16 cellular contexts compared by ENCODE assay signal in genomic region chr11:11988862-11989261, GRCh38. TPM values are rescaled to one million over a fixed set of nuclear protein-coding genes. Genes with fewer than 3 reads are reported as not detected.
DNase-seq lines count a peak whose midpoint lies in the region; ATAC-seq, FAIRE-seq and TF ChIP-seq lines count a peak whose summit lies in the region.
"Had no signal": no experiment of that assay in that cellular context is flagged by ENCODE, and none has a peak within 500 bp of the region (broad histone marks: within the 10 kb centered on the region; RNA-seq: fewer than 3 reads in every experiment).

No MANE protein-coding gene starts in this region.

- H3K4me2 ChIP-seq in K562 (ENCODE audit: insufficient read depth, low read length), result no peak overlapping the region

- in situ Hi-C loops in K562 (cut with MboI), result no loop called here

- H3K4me1 Mint-ChIP-seq in glutamatergic neuron (ENCODE audit: low read depth, unreplicated experiment), result peaks cover 14% of the 10 kb centered on the region
- H3K4me1 Mint-ChIP-seq in type B pancreatic cell (ENCODE audit: unreplicated experiment), result peaks cover 26% of the 10 kb centered on the region
- H3K4me1 Mint-ChIP-seq in Calu3 (ENCODE audit: low read depth, unreplicated experiment), result peaks cover 16% of the 10 kb centered on the region

- H3K27ac ChIP-seq in cardiac muscle cell, result no peak overlapping the region
- no peak overlapping the region for H3K27ac ChIP-seq in K562 (ENCODE audit: extremely low read depth, low read depth, low read length)
- peak overlapping the region in 1 of 8 donors; percentile 33 for H3K27ac ChIP-seq in spleen

- no peaks in the 10 kb centered on the region for H4K20me1 ChIP-seq in K562 (replicated peaks; ENCODE audit: control insufficient read depth, insufficient read depth, low read length)

- no peak for TF ChIP-seq RAD21 in K562 (CRISPR knock-in tag; conservative IDR thresholded peaks at IDR 0.05 in 1 of 2, IDR thresholded peaks at IDR 0.05 in 1 of 2)

- TF ChIP-seq CTCF in cardiac muscle cell (IDR thresholded peaks at IDR 0.05; ENCODE audit: low read depth, low read length) (peak; percentile 20), K562 (IDR thresholded peaks at IDR 0.05 in 2 of 3, conservative IDR thresholded peaks at IDR 0.05 in 1 of 3; ENCODE audit: insufficient read depth in 2 of 3, low read depth in 1 of 3, low read length in 3 of 3) (no peak), glutamatergic neuron (IDR thresholded peaks at IDR 0.05; ENCODE audit: partially characterized antibody, unreplicated experiment) (peak; percentile 44), type B pancreatic cell (conservative IDR thresholded peaks at IDR 0.05) (peak; percentile 55), omental fat pad (IDR thresholded peaks at IDR 0.05) (no peak), Calu3 (IDR thresholded peaks at IDR 0.05; ENCODE audit: unreplicated experiment) (no peak), spleen (IDR thresholded peaks at IDR 0.05 in 8 of 11, conservative IDR thresholded peaks at IDR 0.05 in 3 of 11) (no peak)

- H3K27me3 ChIP-seq in cardiac muscle cell (no peaks in the 10 kb centered on the region), K562 (ENCODE audit: control insufficient read depth in 2 of 2, insufficient read depth in 2 of 2, low read length in 2 of 2) (peaks cover 4 to 22% of the 10 kb centered on the region in 2 experiments; a peak in 3 of 5 replicates), spleen (replicated peaks in 1 of 7) (peaks cover 0 to under 1% (median 0%) of the 10 kb centered on the region in 7 donors)

- no peak for FAIRE-seq in K562 (lab: Jason Lieb, UNC)

- POLR2A ChIA-PET in K562 (lab: Yijun Ruan, JAX), result no interaction called here

- WGBS in K562 (ENCODE audit: insufficient coverage, low coverage, missing lambda C conversion rate), result 30% methylated on average over 3 of the region's 3 CpGs
- WGBS in spleen, 5 donors, result 78 to 98% (median 95%) methylated on average over 2 to 3 of the region's 3 CpGs

- H3K36me3 ChIP-seq in cardiac muscle cell, result no peaks in the 10 kb centered on the region
- H3K36me3 ChIP-seq in K562 (ENCODE audit: control insufficient read depth, insufficient read depth, low read length), result no peaks in the 10 kb centered on the region
- H3K36me3 ChIP-seq in spleen, result no peaks in the 10 kb centered on the region

- H3K4me3 ChIP-seq in cardiac muscle cell (no peak overlapping the region), K562 (no peak overlapping the region), spleen (no peak overlapping the region)
- H3K4me3 ChIP-seq: skin epidermis had no signal

- intact Hi-C loops in cardiac septum (cut with DNase I), result no loop called here
- intact Hi-C loops in K562 (cut with micrococcal nuclease), result no loop called here
- intact Hi-C loops in Calu3 (cut with micrococcal nuclease; ENCODE audit: unreplicated experiment), result no loop called here
- intact Hi-C loops in spleen (cut with DNase I; ENCODE audit: low total_unique reads), result no loop called here

- TF ChIP-seq POLR2A in K562 (conservative IDR thresholded peaks at IDR 0.05) (no peak), spleen (IDR thresholded peaks at IDR 0.05) (no peak)

- peak; percentile 30; the same call in 1 of the 3 replicates for ATAC-seq in K562
- no peak for ATAC-seq in omental fat pad (ENCODE audit: low FRiP score)
- ATAC-seq: activated T-cell treated with anti-CD3 and anti-CD28 coated beads, Interleukin-2, amount 50 U/mL, for 72 hours had no signal

- BruUV-seq in K562 (replicated peaks; lab: Mats Ljungman, UMichigan) (no TSS peak), Calu3 (replicated peaks; lab: Mats Ljungman, UMichigan) (no TSS peak)

- DNase-seq in cardiac muscle cell (ENCODE audit: low read depth in 1 of 2, low spot score in 1 of 2) (peak in 1 of 2 donors; percentile 62), cardiac septum (ENCODE audit: low spot score) (no peak), K562 (ENCODE audit: extremely low read depth in 1 of 4, low spot score in 3 of 4) (no peak), glutamatergic neuron (no peak), type B pancreatic cell (ENCODE audit: extremely low spot score, unreplicated experiment) (peak; percentile 16), omental fat pad (ENCODE audit: low spot score) (no peak), Calu3 (no peak), spleen (no peak)
- DNase-seq: activated CD4-positive, alpha-beta T cell treated with anti-CD3 and anti-CD28 coated beads for 4 hours; activated T-cell treated with anti-CD3 and anti-CD28 coated beads, Interleukin-2, amount 50 U/mL, for 72 hours; erythroblast; NCI-H446 treated with DMSO at 0.1 percent for 48 hours; T-helper 1 cell had no signal

- H3K4me3 Mint-ChIP-seq in glutamatergic neuron (ENCODE audit: unreplicated experiment) (no peak overlapping the region), type B pancreatic cell (no peak overlapping the region), Calu3 (ENCODE audit: low read depth, unreplicated experiment) (no peak overlapping the region)
- H3K4me3 Mint-ChIP-seq: activated T-cell treated with anti-CD3 and anti-CD28 coated beads, Interleukin-2, amount 50 U/mL, for 72 hours; brain had no signal

- H3K27me3 Mint-ChIP-seq in glutamatergic neuron (ENCODE audit: unreplicated experiment) (peaks cover 3% of the 10 kb centered on the region), type B pancreatic cell (no peaks in the 10 kb centered on the region), Calu3 (ENCODE audit: unreplicated experiment) (no peaks in the 10 kb centered on the region)
- H3K27me3 Mint-ChIP-seq: brain had no signal

- CTCF ChIA-PET in K562 (lab: Yijun Ruan, JAX; ENCODE audit: low intra/inter-chr PET ratio), result no interaction called here
- CTCF ChIA-PET in Calu3 (lab: Charles Lee), result no interaction called here

- H3K9me3 Mint-ChIP-seq in glutamatergic neuron (ENCODE audit: unreplicated experiment), result peaks cover 2% of the 10 kb centered on the region
- H3K9me3 Mint-ChIP-seq in type B pancreatic cell, result no peaks in the 10 kb centered on the region
- no peaks in the 10 kb centered on the region for H3K9me3 Mint-ChIP-seq in Calu3 (ENCODE audit: low read depth, unreplicated experiment)
- H3K9me3 Mint-ChIP-seq: activated T-cell treated with anti-CD3 and anti-CD28 coated beads, Interleukin-2, amount 50 U/mL, for 72 hours had no signal

- no peak for TF ChIP-seq EP300 in K562 (IDR thresholded peaks at IDR 0.05; ENCODE audit: low read length)

- no peak overlapping the region for H3K9ac ChIP-seq in K562 (ENCODE audit: insufficient read depth in 1 of 2, low read depth in 2 of 2, low read length in 2 of 2)

- H3K79me2 ChIP-seq in K562 (ENCODE audit: control insufficient read depth, insufficient read depth, low read length), result no peaks in the 10 kb centered on the region

- no peak overlapping the region for H2AFZ ChIP-seq in K562 (ENCODE audit: low read depth, low read length)

- H3K27ac Mint-ChIP-seq in glutamatergic neuron (ENCODE audit: unreplicated experiment) (no peak overlapping the region), type B pancreatic cell (no peak overlapping the region), Calu3 (ENCODE audit: unreplicated experiment) (no peak overlapping the region)
- H3K27ac Mint-ChIP-seq: activated T-cell treated with anti-CD3 and anti-CD28 coated beads, Interleukin-2, amount 50 U/mL, for 72 hours had no signal

- no peaks in the 10 kb centered on the region for H3K9me1 ChIP-seq in K562 (ENCODE audit: control insufficient read depth, insufficient read depth, low read length)

- H3K36me3 Mint-ChIP-seq in glutamatergic neuron (ENCODE audit: unreplicated experiment) (peaks cover 11% of the 10 kb centered on the region), type B pancreatic cell (peaks cover 8% of the 10 kb centered on the region), Calu3 (ENCODE audit: insufficient read depth, unreplicated experiment) (no peaks in the 10 kb centered on the region)

- H3K4me1 ChIP-seq in cardiac muscle cell (ENCODE audit: low read depth) (peaks cover 56% of the 10 kb centered on the region), K562 (replicated peaks in 1 of 2; ENCODE audit: control insufficient read depth in 2 of 2, insufficient read depth in 2 of 2, low read length in 2 of 2) (no peaks in the 10 kb centered on the region; a peak in 1 of 5 replicates), spleen (peaks cover 0 to 15% (median 1%) of the 10 kb centered on the region in 6 donors)

- H3K9me3 ChIP-seq in cardiac muscle cell (ENCODE audit: low read depth) (no peaks in the 10 kb centered on the region), K562 (replicated peaks; ENCODE audit: control insufficient read depth, insufficient read depth, low read depth, low read length) (no peaks in the 10 kb centered on the region; the same call in 1 of the 2 replicates), spleen (no peaks in the 10 kb centered on the region)

RNA-seq across cellular contexts. Expression of gene DKK3, which starts 19.6 kb away (rescaled TPM):
- 180 and 309 TPM in 2 replicates for total RNA-seq in cardiac muscle cell
- polyA plus RNA-seq in cardiac muscle cell, result 226 and 238 TPM in 2 replicates
- total RNA-seq in cardiac septum, result 980 TPM
- total RNA-seq in K562 (2011; cell fraction: chromatin; rRNA removed; ENCODE audit: low replicate concordance), result not detected in 2 replicates
- total RNA-seq in K562 (2011; cell fraction: nucleolus; rRNA removed), result not detected in 2 replicates
- total RNA-seq in K562 (2011; cell fraction: nucleoplasm; rRNA removed), result not detected in 2 replicates
- not detected in 2 replicates for total RNA-seq in K562 (2014; rRNA removed)
- not detected in 2 replicates for total RNA-seq in K562 (2014; rRNA removed; fragmentation: Illumina TruSeq; extraction: Trizol)
- total RNA-seq in K562 (2015; rRNA removed; fragmentation: Illumina TruSeq; extraction: Trizol), result not detected in 2 replicates
- 0.38 and 0.40 TPM in 2 replicates for total RNA-seq in K562 (2021)
- polyA plus RNA-seq in K562 (2011; rRNA removed), result 0.14 TPM in 1 of 2 replicates, not detected in the other
- not detected in 2 replicates for polyA plus RNA-seq in K562 (2011; cell fraction: cytosol; rRNA removed)
- not detected in 2 replicates for polyA plus RNA-seq in K562 (2011; cell fraction: nucleus; rRNA removed)
- not detected in 2 replicates for polyA plus RNA-seq in K562 (2012)
- not detected in 2 replicates for polyA plus RNA-seq in K562 (2014; fragmentation: Illumina TruSeq; extraction: Trizol)
- polyA plus RNA-seq in K562 (2014; fragmentation: Nextera tagmentation; extraction: Ambion mirVana), result not detected
- polyA plus RNA-seq in K562 (2014; rRNA removed), result 0.85 TPM in 1 of 2 replicates, not detected in the other
- not detected in 2 replicates for polyA minus RNA-seq in K562 (2011; rRNA and poly(A)+ RNA removed)
- polyA minus RNA-seq in K562 (2011; cell fraction: cytosol; rRNA and poly(A)+ RNA removed), result not detected in 2 replicates
- not detected in 2 replicates for polyA minus RNA-seq in K562 (2011; cell fraction: nucleus; rRNA and poly(A)+ RNA removed)
- 131 TPM for total RNA-seq in glutamatergic neuron (ENCODE audit: unreplicated experiment)
- total RNA-seq in type B pancreatic cell (ENCODE audit: low replicate concordance), result 9.9 and 36.3 TPM in 2 replicates
- total RNA-seq in omental fat pad, result 10 to 100 TPM; 16.5 to 33.6 (median 21.7) TPM
- total RNA-seq in Calu3 (2022), result 11.9 and 14.6 TPM in 2 replicates
- 100 to 1,000 TPM in 1 of 7 donors, 10 to 100 TPM in 6; 26.9 to 111 (median 53.2) TPM for total RNA-seq in spleen
- 10 to 100 TPM in 2 of 3 donors, 1 to 10 TPM in 1; 8.6 to 14.2 (median 12.3) TPM for polyA plus RNA-seq in spleen
- total RNA-seq: OCI-LY7 had no signal

Comparison
In these comparisons a context has a peak if more than half of its experiments do, and no peak if none do; other contexts are left out.
1. CTCF ChIP-seq: peak in cardiac muscle cell (single experiment), glutamatergic neuron (single experiment) and type B pancreatic cell (single experiment); none in K562 (0 of 3), omental fat pad (0 of 3), Calu3 (single experiment) and spleen (0 of 11).